7 cellular contexts compared by ENCODE assay signal in the genomic region with DNA sequence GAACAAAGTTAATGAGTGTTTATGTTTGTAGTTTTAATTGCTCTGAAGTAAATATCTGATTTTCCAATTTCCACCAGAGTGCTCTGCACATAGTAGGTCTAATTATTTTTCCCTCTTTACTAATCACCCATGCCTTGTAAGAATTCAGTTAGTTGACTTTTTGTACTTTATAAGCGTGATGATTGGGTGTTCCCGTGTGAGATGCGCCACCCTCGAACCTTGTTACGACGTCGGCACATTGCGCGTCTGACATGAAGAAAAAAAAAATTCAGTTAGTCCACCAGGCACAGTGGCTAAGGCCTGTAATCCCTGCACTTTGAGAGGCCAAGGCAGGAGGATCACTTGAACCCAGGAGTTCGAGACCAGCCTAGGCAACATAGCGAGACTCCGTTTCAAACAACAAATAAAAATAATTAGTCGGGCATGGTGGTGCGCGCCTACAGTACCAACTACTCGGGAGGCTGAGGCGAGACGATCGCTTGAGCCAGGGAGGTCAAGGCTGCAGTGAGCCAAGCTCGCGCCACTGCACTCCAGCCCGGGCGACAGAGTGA. TPM values are rescaled to one million over a fixed set of nuclear protein-coding genes. Genes with fewer than 3 reads are reported as not detected.
DNase-seq lines count a peak whose midpoint lies in the region; ATAC-seq and TF ChIP-seq lines count a peak whose summit lies in the region.

No MANE protein-coding gene starts in this region.

- H3K4me2 ChIP-seq in HCT116 (ENCODE audit: low read length): peak overlapping the region; percentile 99

- no peak for TF ChIP-seq POLR2A in HCT116 (IDR thresholded peaks at IDR 0.05; ENCODE audit: borderline replicate concordance, extremely low read depth, insufficient read depth, insufficient read length)

- no peaks in the 10 kb centered on the region for H3K27me3 Mint-ChIP-seq in T-cell

- H3K27me3 ChIP-seq in HCT116 (ENCODE audit: insufficient read depth, low read length) (no peaks in the 10 kb centered on the region), skeletal muscle tissue (ENCODE audit: control insufficient read depth in 3 of 3, insufficient read depth in 3 of 3, low read length in 3 of 3) (no peaks in the 10 kb centered on the region)

- H3K9ac ChIP-seq in HCT116 (ENCODE audit: low read length) (peak overlapping the region; percentile 92; the same call in 1 of the 2 replicates), skeletal muscle tissue (ENCODE audit: low read depth in 1 of 3, low read length in 3 of 3) (peak overlapping the region in 2 of 3 donors; percentile 84 to 85)

- RAD21 ChIA-PET in HCT116 (lab: Charles Lee; ENCODE audit: low non-redundant PET in 1 of 2, low total read pairs in 2 of 2, uncharacterized antibody in 2 of 2, unreplicated experiment in 2 of 2): interaction anchor here in 1 of 2 experiments (0.7 kb wide), 1 partner anchor 27 kb away, joined by 4 read pairs; no protein-coding TSS in a partner anchor

- H4K20me1 ChIP-seq in HCT116 (ENCODE audit: insufficient read depth): no peaks in the 10 kb centered on the region

- peak overlapping the region; percentile 76 for H2AFZ ChIP-seq in HCT116 (ENCODE audit: low read depth, low read length, poor library complexity, severe bottlenecking)

- H3K4me3 ChIP-seq in HCT116 (replicated peaks in 1 of 2; ENCODE audit: low read depth in 1 of 2, low read length in 2 of 2): peak overlapping the region; percentile 92 to 99
- peak overlapping the region; percentile 54 to 68 for H3K4me3 ChIP-seq in foreskin fibroblast (ENCODE audit: low read depth in 1 of 2, low read length in 2 of 2)
- H3K4me3 ChIP-seq in skeletal muscle tissue (ENCODE audit: low read length in 3 of 3): peak overlapping the region; percentile 78 to 94 (median 82)

- H3K36me3 Mint-ChIP-seq in T-cell: peaks cover 8% of the 10 kb centered on the region

- DNase-seq in HCT116 (ENCODE audit: low read depth, low spot score) (no peak), T-cell (peak in 1 of 34 experiments; percentile 6), foreskin fibroblast (no peak), A172 (ENCODE audit: low spot score) (no peak), Kasumi-1 (lab: John Stamatoyannopoulos, UW) (no peak)

- H3K4me1 ChIP-seq in HCT116 (ENCODE audit: control insufficient read depth in 1 of 2, insufficient read depth in 2 of 2, low read length in 2 of 2) (peaks cover 4 to 22% of the 10 kb centered on the region in 2 experiments; a peak in 3 of 4 replicates), skeletal muscle tissue (ENCODE audit: control insufficient read depth in 3 of 3, insufficient read depth in 3 of 3, low read length in 3 of 3) (peaks cover 14 to 20% (median 17%) of the 10 kb centered on the region in 3 donors)

- H3K9me3 Mint-ChIP-seq in T-cell: no peaks in the 10 kb centered on the region

- H3K9me3 ChIP-seq in HCT116 (ENCODE audit: control insufficient read depth in 1 of 2, insufficient read depth in 1 of 2, low read depth in 1 of 2, low read length in 2 of 2) (no peaks in the 10 kb centered on the region), skeletal muscle tissue (ENCODE audit: control insufficient read depth in 3 of 3, low read length in 3 of 3) (no peaks in the 10 kb centered on the region)

- peak overlapping the region; percentile 52 to 93 for H3K27ac Mint-ChIP-seq in T-cell

- H3K36me3 ChIP-seq in HCT116 (ENCODE audit: control insufficient read depth in 1 of 2, insufficient read depth in 2 of 2, low read length in 2 of 2) (peaks cover 0 to 10% of the 10 kb centered on the region in 2 experiments; a peak in 1 of 4 replicates), skeletal muscle tissue (ENCODE audit: control insufficient read depth in 3 of 3, insufficient read depth in 3 of 3, low read length in 3 of 3) (no peaks in the 10 kb centered on the region)

- H3K27ac ChIP-seq in HCT116 (ENCODE audit: low read depth, low read length) (peak overlapping the region; percentile 91), skeletal muscle tissue (ENCODE audit: low read depth, low read length) (peak overlapping the region; percentile 80)

- TF ChIP-seq RAD21 in HCT116 (IDR thresholded peaks at IDR 0.05; ENCODE audit: low read depth): no peak

- POLR2A ChIA-PET in HCT116 (lab: Charles Lee) (interaction anchor here (0.8 to 0.9 kb wide), 4 partner anchors 11 to 65 kb away, joined by 3 to 6 read pairs (median 4); no protein-coding TSS in a partner anchor), T-cell (lab: Charles Lee) (no interaction called here)

- CTCF ChIA-PET in HCT116 (lab: Charles Lee): no interaction called here
- CTCF ChIA-PET in T-cell (lab: Charles Lee): interaction anchor here in 1 of 2 donors (0.6 to 0.9 kb wide), 2 partner anchors 11 to 53 kb away, joined by 3 to 5 read pairs; no protein-coding TSS in a partner anchor

- ATAC-seq in HCT116 (peak; percentile 5), T-cell (replicated peaks in 1 of 4) (no peak), GM19351 (IDR thresholded peaks at IDR 0.05; ENCODE audit: unreplicated experiment) (no peak)

- peaks cover 29 to 31% (median 29%) of the 10 kb centered on the region in 3 donors for H3K4me1 Mint-ChIP-seq in T-cell

- peaks cover 42% of the 10 kb centered on the region for H3K79me2 ChIP-seq in HCT116 (ENCODE audit: insufficient read depth, low read length)

- BruUV-seq in HCT116 (replicated peaks; lab: Mats Ljungman, UMichigan): no TSS peak

- no peaks in the 10 kb centered on the region for H3K9me2 ChIP-seq in HCT116 (ENCODE audit: insufficient read depth)

- TF ChIP-seq CTCF in HCT116 (IDR thresholded peaks at IDR 0.05 in 2 of 3, conservative IDR thresholded peaks at IDR 0.05 in 1 of 3; ENCODE audit: borderline replicate concordance in 1 of 3, insufficient read depth in 1 of 3, low read depth in 2 of 3, low read length in 2 of 3): no peak
- no peak for TF ChIP-seq CTCF in foreskin fibroblast (IDR thresholded peaks at IDR 0.05; ENCODE audit: low read depth, low read length)

- H3K4me3 Mint-ChIP-seq in T-cell: peak overlapping the region; percentile 85 to 88 (median 88)

- intact Hi-C loops in HCT116 (cut with micrococcal nuclease): no loop called here

TF ChIP-seq in HCT116, 20 proteins besides CTCF, POLR2A, EP300 and RAD21 (continues in another document):
- TF ChIP-seq CBX3 (IDR thresholded peaks at IDR 0.05; ENCODE audit: low read depth) (no peak), SIN3A (IDR thresholded peaks at IDR 0.05; ENCODE audit: low read depth) (no peak), SP1 (IDR thresholded peaks at IDR 0.05; ENCODE audit: low read depth) (no peak), EZH2 (IDR thresholded peaks at IDR 0.05) (no peak), ZNF274 (IDR thresholded peaks at IDR 0.05; ENCODE audit: low read depth, low read length) (no peak), JUND (IDR thresholded peaks at IDR 0.05) (no peak), ZFX (IDR thresholded peaks at IDR 0.05) (no peak), MAX (IDR thresholded peaks at IDR 0.05) (no peak), SRF (IDR thresholded peaks at IDR 0.05; ENCODE audit: low read depth) (no peak), FOSL1 (IDR thresholded peaks at IDR 0.05; ENCODE audit: low read depth) (no peak), EZH2phosphoT487 (IDR thresholded peaks at IDR 0.05; ENCODE audit: borderline replicate concordance) (no peak), POLR2AphosphoS5 (IDR thresholded peaks at IDR 0.05; ENCODE audit: low read depth, low read length) (no peak), ELF1 (IDR thresholded peaks at IDR 0.05; ENCODE audit: borderline replicate concordance, low read depth) (no peak), YY1 (IDR thresholded peaks at IDR 0.05; ENCODE audit: extremely low read depth, insufficient replicate concordance, low read depth, low read length) (no peak), CEBPB (IDR thresholded peaks at IDR 0.05; ENCODE audit: low read depth) (no peak), EGR1 (IDR thresholded peaks at IDR 0.05; ENCODE audit: low read depth) (no peak), TCF7L2 (IDR thresholded peaks at IDR 0.05; ENCODE audit: borderline replicate concordance, extremely low read depth, insufficient read depth, insufficient read length) (no peak)
- TF ChIP-seq, protein P1, sequence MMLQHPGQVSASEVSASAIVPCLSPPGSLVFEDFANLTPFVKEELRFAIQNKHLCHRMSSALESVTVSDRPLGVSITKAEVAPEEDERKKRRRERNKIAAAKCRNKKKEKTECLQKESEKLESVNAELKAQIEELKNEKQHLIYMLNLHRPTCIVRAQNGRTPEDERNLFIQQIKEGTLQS (IDR thresholded peaks at IDR 0.05): no peak

RNA-seq across cellular contexts. Expression of gene VHL, which starts 0.5 kb away (rescaled TPM):
- total RNA-seq in HCT116 (2021; ENCODE audit: unreplicated experiment): 56.1 TPM
- 29.4 and 36.3 TPM in 2 replicates for polyA plus RNA-seq in HCT116 (2012)
- 10 to 100 TPM; 57.2 to 75.0 (median 59.8) TPM for total RNA-seq in T-cell
- total RNA-seq in skeletal muscle tissue: 35.0 TPM
- total RNA-seq in A172 (2014; rRNA removed; shearing (Covaris generic)): 35.1 and 42.6 TPM in 2 replicates

RNA-seq across cellular contexts. Expression of gene IRAK2, which starts 23.6 kb away (rescaled TPM):
- total RNA-seq in HCT116 (2021; ENCODE audit: unreplicated experiment) (3.6 TPM), T-cell (1 to 10 TPM; 2.9 to 5.0 (median 3.7) TPM), skeletal muscle tissue (1.6 TPM)
- 1.9 and 2.0 TPM in 2 replicates for polyA plus RNA-seq in HCT116 (2012)
- 5.6 and 6.4 TPM in 2 replicates for total RNA-seq in A172 (2014; rRNA removed; shearing (Covaris generic))

RNA-seq across cellular contexts. Expression of gene BRK1, which starts 25.6 kb away (rescaled TPM):
- total RNA-seq in HCT116 (2021; ENCODE audit: unreplicated experiment) (93.4 TPM), T-cell (10 to 100 TPM; 53.9 to 74.9 (median 60.9) TPM), skeletal muscle tissue (85.6 TPM)
- polyA plus RNA-seq in HCT116 (2012): 111 and 143 TPM in 2 replicates
- total RNA-seq in A172 (2014; rRNA removed; shearing (Covaris generic)): 133 and 146 TPM in 2 replicates

RNA-seq across cellular contexts. Expression of gene FANCD2OS, which starts 33.0 kb away (rescaled TPM):
- total RNA-seq in HCT116 (2021; ENCODE audit: unreplicated experiment) (not detected), T-cell (not detected), skeletal muscle tissue (not detected)
- 0.22 TPM in 1 of 2 replicates, not detected in the other for polyA plus RNA-seq in HCT116 (2012)
- total RNA-seq in A172 (2014; rRNA removed; shearing (Covaris generic)): not detected in 2 replicates
